In genomic region chr7:23476286-23477169, GRCh38 we compare ENCODE assay signal across 14 cellular contexts. TPM values are rescaled to one million over a fixed set of nuclear protein-coding genes. Genes with fewer than 3 reads are reported as not detected.
DNase-seq lines count a peak whose midpoint lies in the region; ATAC-seq, FAIRE-seq and TF ChIP-seq lines count a peak whose summit lies in the region.
"Had no signal": no experiment of that assay in that cellular context is flagged by ENCODE, and none has a peak within 500 bp of the region (broad histone marks: within the 10 kb centered on the region; RNA-seq: fewer than 3 reads in every experiment).

No MANE protein-coding gene starts in this region.

- H3K4me1 ChIP-seq in NT2/D1 (ENCODE audit: insufficient read depth, insufficient read length): no peaks in the 10 kb centered on the region
- H3K4me1 ChIP-seq in naive thymus-derived CD4-positive, alpha-beta T cell (ENCODE audit: control insufficient read depth in 2 of 2, insufficient read depth in 2 of 2, low read length in 2 of 2): peaks cover under 1 to 10% of the 10 kb centered on the region in 2 donors
- H3K4me1 ChIP-seq: breast epithelium had no signal

- H3K4me1 Mint-ChIP-seq in CD4-positive, alpha-beta T cell (ENCODE audit: low read depth): peaks cover 20% of the 10 kb centered on the region
- peaks cover 22% of the 10 kb centered on the region for H3K4me1 Mint-ChIP-seq in glutamatergic neuron (ENCODE audit: low read depth, unreplicated experiment)
- H3K4me1 Mint-ChIP-seq in naive thymus-derived CD4-positive, alpha-beta T cell: peaks cover 6 to 20% (median 13%) of the 10 kb centered on the region in 7 donors
- H3K4me1 Mint-ChIP-seq: memory B cell had no signal

- peak; percentile 57 for FAIRE-seq in H54 (lab: Jason Lieb, UNC)

- intact Hi-C loops in CD4-positive, alpha-beta T cell (cut with DNase I, micrococcal nuclease): loop anchor here (5.0 to 10.0 kb wide), 2 partner anchors 56 to 462 kb away; partner anchors contain the start of genes HYCC1 (in 1 of the 2) and TRA2A (in 1 of the 2)
- intact Hi-C loops in naive thymus-derived CD4-positive, alpha-beta T cell (cut with micrococcal nuclease): loop anchor here (1.0 to 10.0 kb wide), 3 partner anchors 9 to 622 kb away; partner anchors contain the start of gene HYCC1 (in 2 of the 2)

- CTCF ChIA-PET in CD4-positive, alpha-beta T cell (lab: Charles Lee): no interaction called here
- CTCF ChIA-PET in naive thymus-derived CD4-positive, alpha-beta T cell (lab: Charles Lee): no interaction called here

- H3K9me3 Mint-ChIP-seq in CD4-positive, alpha-beta T cell: peaks cover 3% of the 10 kb centered on the region
- peaks cover 9% of the 10 kb centered on the region for H3K9me3 Mint-ChIP-seq in glutamatergic neuron (ENCODE audit: unreplicated experiment)
- peaks cover 0 to 25% (median 9%) of the 10 kb centered on the region in 11 donors for H3K9me3 Mint-ChIP-seq in naive thymus-derived CD4-positive, alpha-beta T cell
- H3K9me3 Mint-ChIP-seq: memory B cell had no signal

- no peaks in the 10 kb centered on the region for H3K36me3 Mint-ChIP-seq in CD4-positive, alpha-beta T cell (ENCODE audit: low read depth)
- no peaks in the 10 kb centered on the region for H3K36me3 Mint-ChIP-seq in glutamatergic neuron (ENCODE audit: unreplicated experiment)
- H3K36me3 Mint-ChIP-seq in naive thymus-derived CD4-positive, alpha-beta T cell: peaks cover 0 to 8% (median 1%) of the 10 kb centered on the region in 5 donors
- H3K36me3 Mint-ChIP-seq: memory B cell had no signal

- POLR2A ChIA-PET in CD4-positive, alpha-beta T cell (lab: Charles Lee): no interaction called here
- POLR2A ChIA-PET in naive thymus-derived CD4-positive, alpha-beta T cell (lab: Charles Lee): interaction anchor here (0.6 kb wide), 1 partner anchor 1098 kb away, joined by 3 read pairs; no protein-coding TSS in a partner anchor

- no peak for DNase-seq in CD4-positive, alpha-beta T cell
- no peak for DNase-seq in H54 (ENCODE audit: insufficient read length, low spot score)
- no peak for DNase-seq in NT2/D1 (ENCODE audit: low read depth, low spot score)
- no peak for DNase-seq in glutamatergic neuron
- no peak for DNase-seq in naive thymus-derived CD4-positive, alpha-beta T cell
- no peak for DNase-seq in NCI-H1436 treated with DMSO at 0.1 percent for 48 hours (lab: John Stamatoyannopoulos, UW)
- DNase-seq in effector CD4-positive, alpha-beta T cell: no peak
- DNase-seq: activated CD4-positive, alpha-beta T cell treated with anti-CD3 and anti-CD28 coated beads for 48 hours; NCI-H446 treated with DMSO at 0.1 percent for 48 hours; stimulated activated CD4-positive, alpha-beta T cell treated with anti-CD3 and anti-CD28 coated beads, Interleukin-4, amount 100 ng/mL, for 4 hours; stomach had no signal

- peak overlapping the region; percentile 73 for H3K9ac ChIP-seq in NT2/D1 (ENCODE audit: insufficient read length, low read depth)

- peak overlapping the region; percentile 68 for H3K4me3 ChIP-seq in NT2/D1 (ENCODE audit: insufficient read length, low read depth)
- H3K4me3 ChIP-seq in naive thymus-derived CD4-positive, alpha-beta T cell (ENCODE audit: low read length): no peak overlapping the region
- H3K4me3 ChIP-seq: breast epithelium, stomach had no signal

- TF ChIP-seq POLR2A in H54 (IDR thresholded peaks at IDR 0.05; ENCODE audit: low read depth, low read length): no peak

- peaks cover 78% of the 10 kb centered on the region for H3K27me3 Mint-ChIP-seq in CD4-positive, alpha-beta T cell
- H3K27me3 Mint-ChIP-seq in glutamatergic neuron (ENCODE audit: unreplicated experiment): no peaks in the 10 kb centered on the region
- H3K27me3 Mint-ChIP-seq in naive thymus-derived CD4-positive, alpha-beta T cell: peaks cover 59 to 68% (median 60%) of the 10 kb centered on the region in 5 donors

- peak overlapping the region; percentile 4 for H3K4me3 Mint-ChIP-seq in CD4-positive, alpha-beta T cell
- peak overlapping the region; percentile 67 for H3K4me3 Mint-ChIP-seq in glutamatergic neuron (ENCODE audit: unreplicated experiment)
- H3K4me3 Mint-ChIP-seq in naive thymus-derived CD4-positive, alpha-beta T cell: no peak overlapping the region
- H3K4me3 Mint-ChIP-seq: memory B cell had no signal

- peaks cover 6% of the 10 kb centered on the region for H3K36me3 ChIP-seq in NT2/D1 (ENCODE audit: insufficient read depth, insufficient read length, low read length)
- H3K36me3 ChIP-seq in naive thymus-derived CD4-positive, alpha-beta T cell (ENCODE audit: control insufficient read depth in 2 of 3, insufficient read depth in 3 of 3, low read length in 3 of 3): no peaks in the 10 kb centered on the region
- H3K36me3 ChIP-seq: breast epithelium, stomach had no signal

- peaks cover 81% of the 10 kb centered on the region for H3K27me3 ChIP-seq in CD4-positive, alpha-beta T cell (ENCODE audit: control insufficient read depth, insufficient read depth, low read length)
- H3K27me3 ChIP-seq in NT2/D1 (ENCODE audit: insufficient read depth, insufficient read length): no peaks in the 10 kb centered on the region
- H3K27me3 ChIP-seq in naive thymus-derived CD4-positive, alpha-beta T cell (ENCODE audit: control insufficient read depth in 2 of 2, insufficient read depth in 2 of 2, low read length in 2 of 2): peaks cover 69 to 77% of the 10 kb centered on the region in 2 donors

- no peak overlapping the region for H3K27ac Mint-ChIP-seq in CD4-positive, alpha-beta T cell
- peak overlapping the region; percentile 70 for H3K27ac Mint-ChIP-seq in glutamatergic neuron (ENCODE audit: unreplicated experiment)
- H3K27ac Mint-ChIP-seq in naive thymus-derived CD4-positive, alpha-beta T cell: no peak overlapping the region
- H3K27ac Mint-ChIP-seq: memory B cell had no signal

- no peak overlapping the region for H3K27ac ChIP-seq in CD4-positive, alpha-beta T cell (ENCODE audit: low read depth, low read length)
- H3K27ac ChIP-seq in naive thymus-derived CD4-positive, alpha-beta T cell (ENCODE audit: low read depth, low read length): no peak overlapping the region
- H3K27ac ChIP-seq: breast epithelium, stomach had no signal

- peaks cover 20% of the 10 kb centered on the region for H3K9me3 ChIP-seq in CD4-positive, alpha-beta T cell (ENCODE audit: control insufficient read depth, low read length)
- H3K9me3 ChIP-seq in NT2/D1 (ENCODE audit: insufficient read depth, low read length): no peaks in the 10 kb centered on the region
- H3K9me3 ChIP-seq in naive thymus-derived CD4-positive, alpha-beta T cell (ENCODE audit: control insufficient read depth in 2 of 3, low read length in 3 of 3): no peaks in the 10 kb centered on the region

- TF ChIP-seq CTCF in CD4-positive, alpha-beta T cell (IDR thresholded peaks at IDR 0.05): no peak
- TF ChIP-seq CTCF in glutamatergic neuron (IDR thresholded peaks at IDR 0.05; ENCODE audit: partially characterized antibody, unreplicated experiment): no peak

- no peak for ATAC-seq in CD4-positive, alpha-beta T cell (ENCODE audit: poor library complexity)
- ATAC-seq in naive thymus-derived CD4-positive, alpha-beta T cell: no peak
- ATAC-seq in GM18873 (IDR thresholded peaks at IDR 0.05; ENCODE audit: low FRiP score, unreplicated experiment): no peak

RNA-seq across cellular contexts. Expression of gene IGF2BP3, which starts 6.2 kb away (rescaled TPM):
- total RNA-seq in CD4-positive, alpha-beta T cell: not detected
- 47.0 TPM for total RNA-seq in glutamatergic neuron (ENCODE audit: unreplicated experiment)
- 1 to 10 TPM in 3 of 5 experiments, under 1 TPM in 2; 0.13 to 1.8 (median 1.2) TPM for total RNA-seq in naive thymus-derived CD4-positive, alpha-beta T cell
- polyA plus RNA-seq in naive thymus-derived CD4-positive, alpha-beta T cell: under 1 TPM in 1 of 2 donors, not detected in 1; 0.35 TPM

RNA-seq across cellular contexts. Expression of gene TRA2A, which starts 55.3 kb away (rescaled TPM):
- 100 to 1,000 TPM; 246 to 275 TPM for total RNA-seq in CD4-positive, alpha-beta T cell
- 108 TPM for total RNA-seq in glutamatergic neuron (ENCODE audit: unreplicated experiment)
- total RNA-seq in naive thymus-derived CD4-positive, alpha-beta T cell: 100 to 1,000 TPM; 131 to 263 (median 163) TPM
- polyA plus RNA-seq in naive thymus-derived CD4-positive, alpha-beta T cell: 10 to 100 TPM; 34.0 to 64.6 TPM

Comparison
In these comparisons a context has a peak if more than half of its experiments do, and no peak if none do; other contexts are left out.
1. H3K4me3 Mint-ChIP-seq: peak in CD4-positive, alpha-beta T cell (single experiment) and glutamatergic neuron (single experiment); none in naive thymus-derived CD4-positive, alpha-beta T cell (0 of 10).
2. RNA of gene IGF2BP3, which starts 6.2 kb away (total RNA-seq): 47.0 TPM in glutamatergic neuron (single experiment); 0.13 to 1.8 TPM in naive thymus-derived CD4-positive, alpha-beta T cell and not detected in CD4-positive, alpha-beta T cell; every median in the first group is over 10 times any median in the second.